7 cellular contexts compared by ENCODE assay signal in genomic region chr2:127674241-127675209, GRCh38. TPM values are rescaled to one million over a fixed set of nuclear protein-coding genes. Genes with fewer than 3 reads are reported as not detected.
DNase-seq lines count a peak whose midpoint lies in the region; ATAC-seq and TF ChIP-seq lines count a peak whose summit lies in the region.

No MANE protein-coding gene starts in this region.

- H3K79me2 ChIP-seq in HCT116 (ENCODE audit: insufficient read depth, low read length) = no peaks in the 10 kb centered on the region

- no peaks in the 10 kb centered on the region for H4K20me1 ChIP-seq in HCT116 (ENCODE audit: insufficient read depth)

- WGBS in esophagus muscularis mucosa = 20% methylated on average over 1 of the region's 72 CpGs

- peak overlapping the region; percentile 58 for H3K4me3 Mint-ChIP-seq in activated CD4-positive, alpha-beta memory T cell treated with anti-CD3 and anti-CD28 coated beads for 36 hours
- peak overlapping the region; percentile 62 to 86 (median 77) for H3K4me3 Mint-ChIP-seq in naive thymus-derived CD4-positive, alpha-beta T cell

- intact Hi-C loops in HCT116 (cut with micrococcal nuclease) = loop anchor here (10.0 kb wide), 1 partner anchor 480 kb away; no protein-coding TSS in a partner anchor
- intact Hi-C loops in activated CD4-positive, alpha-beta memory T cell treated with anti-CD3 and anti-CD28 coated beads for 36 hours (cut with micrococcal nuclease) = no loop called here
- intact Hi-C loops in esophagus muscularis mucosa (cut with DNase I) = no loop called here
- intact Hi-C loops in naive thymus-derived CD4-positive, alpha-beta T cell (cut with micrococcal nuclease) = no loop called here

- no peak for DNase-seq in HCT116 (ENCODE audit: low read depth, low spot score)
- DNase-seq in activated CD4-positive, alpha-beta memory T cell treated with anti-CD3 and anti-CD28 coated beads for 36 hours = peak; percentile 21
- DNase-seq in esophagus muscularis mucosa (ENCODE audit: extremely low spot score) = no peak
- DNase-seq in naive thymus-derived CD4-positive, alpha-beta T cell = peak in 3 of 9 donors; percentile 19 to 35 (median 22)
- no peak for DNase-seq in SIG-M5 (lab: John Stamatoyannopoulos, UW)
- no peak for DNase-seq in NCI-H1092 treated with DMSO at 0.1 percent for 48 hours (lab: John Stamatoyannopoulos, UW)

- POLR2A ChIA-PET in HCT116 (lab: Charles Lee) = no interaction called here
- POLR2A ChIA-PET in activated CD4-positive, alpha-beta memory T cell treated with anti-CD3 and anti-CD28 coated beads for 36 hours (lab: Charles Lee) = no interaction called here
- POLR2A ChIA-PET in naive thymus-derived CD4-positive, alpha-beta T cell (lab: Charles Lee) = interaction anchor here (1.1 kb wide), 1 partner anchor 26 kb away, joined by 4 read pairs; no protein-coding TSS in a partner anchor

- H2AFZ ChIP-seq in HCT116 (ENCODE audit: low read depth, low read length, poor library complexity, severe bottlenecking) = no peak overlapping the region

- CTCF ChIA-PET in HCT116 (lab: Charles Lee) = interaction anchor here (1.1 to 1.8 kb wide), 2 partner anchors 83 to 477 kb away, joined by 5 to 10 read pairs; no protein-coding TSS in a partner anchor
- CTCF ChIA-PET in activated CD4-positive, alpha-beta memory T cell treated with anti-CD3 and anti-CD28 coated beads for 36 hours (lab: Charles Lee) = interaction anchor here (1.4 to 2.6 kb wide), 2 partner anchors 23 to 24 kb away, joined by 4 to 10 read pairs; no protein-coding TSS in a partner anchor
- CTCF ChIA-PET in naive thymus-derived CD4-positive, alpha-beta T cell (lab: Charles Lee) = no interaction called here

- no peak for TF ChIP-seq CTCF in HCT116 (IDR thresholded peaks at IDR 0.05 in 2 of 3, conservative IDR thresholded peaks at IDR 0.05 in 1 of 3; ENCODE audit: borderline replicate concordance in 1 of 3, insufficient read depth in 1 of 3, low read depth in 2 of 3, low read length in 2 of 3)
- TF ChIP-seq CTCF in esophagus muscularis mucosa (IDR thresholded peaks at IDR 0.05) = no peak

- RAD21 ChIA-PET in HCT116 (lab: Charles Lee; ENCODE audit: low non-redundant PET in 1 of 2, low total read pairs in 2 of 2, uncharacterized antibody in 2 of 2, unreplicated experiment in 2 of 2) = no interaction called here

- H3K9me3 Mint-ChIP-seq in activated CD4-positive, alpha-beta memory T cell treated with anti-CD3 and anti-CD28 coated beads for 36 hours = no peaks in the 10 kb centered on the region
- H3K9me3 Mint-ChIP-seq in naive thymus-derived CD4-positive, alpha-beta T cell = peaks cover 0 to 2% (median 0%) of the 10 kb centered on the region in 11 donors

- ATAC-seq in HCT116 (peak; percentile 58), HG03469 (IDR thresholded peaks at IDR 0.05; ENCODE audit: unreplicated experiment) (no peak)
- ATAC-seq in naive thymus-derived CD4-positive, alpha-beta T cell = peak; percentile 39

- H3K36me3 ChIP-seq in HCT116 (ENCODE audit: control insufficient read depth in 1 of 2, insufficient read depth in 2 of 2, low read length in 2 of 2) (no peaks in the 10 kb centered on the region), esophagus muscularis mucosa (peaks cover 0 to 20% (median 0%) of the 10 kb centered on the region in 4 donors)
- no peaks in the 10 kb centered on the region for H3K36me3 ChIP-seq in naive thymus-derived CD4-positive, alpha-beta T cell (ENCODE audit: control insufficient read depth in 2 of 3, insufficient read depth in 3 of 3, low read length in 3 of 3)

- no peak overlapping the region; the same call in 1 of the 2 replicates for H3K9ac ChIP-seq in HCT116 (ENCODE audit: low read length)

- TF ChIP-seq RAD21 in HCT116 (IDR thresholded peaks at IDR 0.05; ENCODE audit: low read depth) = no peak

- peaks cover 4% of the 10 kb centered on the region for H3K4me1 Mint-ChIP-seq in activated CD4-positive, alpha-beta memory T cell treated with anti-CD3 and anti-CD28 coated beads for 36 hours (ENCODE audit: low read depth)
- peaks cover 4 to 13% (median 9%) of the 10 kb centered on the region in 7 donors for H3K4me1 Mint-ChIP-seq in naive thymus-derived CD4-positive, alpha-beta T cell

- H3K36me3 Mint-ChIP-seq in activated CD4-positive, alpha-beta memory T cell treated with anti-CD3 and anti-CD28 coated beads for 36 hours = no peaks in the 10 kb centered on the region
- no peaks in the 10 kb centered on the region for H3K36me3 Mint-ChIP-seq in naive thymus-derived CD4-positive, alpha-beta T cell

- TF ChIP-seq POLR2A in HCT116 (IDR thresholded peaks at IDR 0.05; ENCODE audit: borderline replicate concordance, extremely low read depth, insufficient read depth, insufficient read length) (no peak), esophagus muscularis mucosa (IDR thresholded peaks at IDR 0.05; ENCODE audit: low read depth) (no peak)

- TF ChIP-seq EP300 in esophagus muscularis mucosa (IDR thresholded peaks at IDR 0.05) = no peak

- no TSS peak for BruUV-seq in HCT116 (replicated peaks; lab: Mats Ljungman, UMichigan)

- H3K4me2 ChIP-seq in HCT116 (ENCODE audit: low read length) = peak overlapping the region; percentile 70

- H3K4me3 ChIP-seq in HCT116 (replicated peaks in 1 of 2; ENCODE audit: low read depth in 1 of 2, low read length in 2 of 2) (peak overlapping the region; percentile 21 to 51), esophagus muscularis mucosa (peak overlapping the region; percentile 78 to 97 (median 90))
- H3K4me3 ChIP-seq in naive thymus-derived CD4-positive, alpha-beta T cell (ENCODE audit: low read length) = peak overlapping the region; percentile 20

- H3K27me3 ChIP-seq in HCT116 (ENCODE audit: insufficient read depth, low read length) (peaks cover 7% of the 10 kb centered on the region; the same call in 1 of the 2 replicates), esophagus muscularis mucosa (no peaks in the 10 kb centered on the region)
- H3K27me3 ChIP-seq in naive thymus-derived CD4-positive, alpha-beta T cell (ENCODE audit: control insufficient read depth in 2 of 2, insufficient read depth in 2 of 2, low read length in 2 of 2) = peaks cover 0 to 6% of the 10 kb centered on the region in 2 donors

- peaks cover 43% of the 10 kb centered on the region for H3K27me3 Mint-ChIP-seq in activated CD4-positive, alpha-beta memory T cell treated with anti-CD3 and anti-CD28 coated beads for 36 hours
- peaks cover 55 to 73% (median 62%) of the 10 kb centered on the region in 5 donors for H3K27me3 Mint-ChIP-seq in naive thymus-derived CD4-positive, alpha-beta T cell

- no peak overlapping the region for H3K27ac Mint-ChIP-seq in activated CD4-positive, alpha-beta memory T cell treated with anti-CD3 and anti-CD28 coated beads for 36 hours
- H3K27ac Mint-ChIP-seq in naive thymus-derived CD4-positive, alpha-beta T cell = no peak overlapping the region

- H3K4me1 ChIP-seq in HCT116 (ENCODE audit: control insufficient read depth in 1 of 2, insufficient read depth in 2 of 2, low read length in 2 of 2) (peaks cover 0 to 15% of the 10 kb centered on the region in 2 experiments; a peak in 2 of 4 replicates), esophagus muscularis mucosa (peaks cover 35 to 79% (median 70%) of the 10 kb centered on the region in 4 donors)
- H3K4me1 ChIP-seq in naive thymus-derived CD4-positive, alpha-beta T cell (ENCODE audit: control insufficient read depth in 2 of 2, insufficient read depth in 2 of 2, low read length in 2 of 2) = no peaks in the 10 kb centered on the region

- H3K9me3 ChIP-seq in HCT116 (ENCODE audit: control insufficient read depth in 1 of 2, insufficient read depth in 1 of 2, low read depth in 1 of 2, low read length in 2 of 2) (no peaks in the 10 kb centered on the region), esophagus muscularis mucosa (no peaks in the 10 kb centered on the region)
- H3K9me3 ChIP-seq in naive thymus-derived CD4-positive, alpha-beta T cell (ENCODE audit: control insufficient read depth in 2 of 3, low read length in 3 of 3) = no peaks in the 10 kb centered on the region

- H3K9me2 ChIP-seq in HCT116 (ENCODE audit: insufficient read depth) = no peaks in the 10 kb centered on the region

- H3K27ac ChIP-seq in HCT116 (ENCODE audit: low read depth, low read length) (no peak overlapping the region; the same call in 1 of the 2 replicates), esophagus muscularis mucosa (replicated peaks in 1 of 4) (peak overlapping the region; percentile 97 to 99 (median 98))
- H3K27ac ChIP-seq in naive thymus-derived CD4-positive, alpha-beta T cell (ENCODE audit: low read depth, low read length) = no peak overlapping the region

TF ChIP-seq in HCT116, 20 proteins besides CTCF, POLR2A, EP300 and RAD21 (continues in another document):
- no peak for TF ChIP-seq CEBPB (IDR thresholded peaks at IDR 0.05; ENCODE audit: low read depth)

RNA-seq across cellular contexts. Expression of gene LIMS2, which starts 0.8 kb away (rescaled TPM):
- total RNA-seq in HCT116 (2021; ENCODE audit: unreplicated experiment) = 3.7 TPM
- 3.9 and 4.0 TPM in 2 replicates for polyA plus RNA-seq in HCT116 (2012)
- 10 to 100 TPM; 12.3 to 13.1 TPM for total RNA-seq in activated CD4-positive, alpha-beta memory T cell treated with anti-CD3 and anti-CD28 coated beads for 36 hours
- 100 to 1,000 TPM in 3 of 4 donors, 10 to 100 TPM in 1; 99.2 to 342 (median 175) TPM for total RNA-seq in esophagus muscularis mucosa
- 10 to 100 TPM in 2 of 5 experiments, 1 to 10 TPM in 3; 5.3 to 13.7 (median 10.0) TPM for total RNA-seq in naive thymus-derived CD4-positive, alpha-beta T cell
- 10 to 100 TPM; 17.0 to 27.0 TPM for polyA plus RNA-seq in naive thymus-derived CD4-positive, alpha-beta T cell

RNA-seq across cellular contexts. Expression of gene SFT2D3, which starts 26.8 kb away (rescaled TPM):
- total RNA-seq in HCT116 (2021; ENCODE audit: unreplicated experiment) (3.1 TPM), esophagus muscularis mucosa (10 to 100 TPM in 1 of 4 donors, 1 to 10 TPM in 3; 5.8 to 11.8 (median 9.4) TPM)
- polyA plus RNA-seq in HCT116 (2012) = not detected in 2 replicates
- total RNA-seq in activated CD4-positive, alpha-beta memory T cell treated with anti-CD3 and anti-CD28 coated beads for 36 hours = 1 to 10 TPM; 3.1 to 3.6 TPM
- total RNA-seq in naive thymus-derived CD4-positive, alpha-beta T cell = 10 to 100 TPM in 2 of 5 experiments, 1 to 10 TPM in 3; 6.0 to 17.8 (median 8.9) TPM
- 1 to 10 TPM; 1.4 to 2.1 TPM for polyA plus RNA-seq in naive thymus-derived CD4-positive, alpha-beta T cell

RNA-seq across cellular contexts. Expression of gene GPR17, which starts 28.6 kb away (rescaled TPM):
- total RNA-seq in HCT116 (2021; ENCODE audit: unreplicated experiment) = not detected
- polyA plus RNA-seq in HCT116 (2012) = 0.07 and 0.22 TPM in 2 replicates
- total RNA-seq in activated CD4-positive, alpha-beta memory T cell treated with anti-CD3 and anti-CD28 coated beads for 36 hours = not detected
- under 1 TPM in 1 of 4 donors, not detected in 3; 0.40 TPM for total RNA-seq in esophagus muscularis mucosa
- not detected for total RNA-seq in naive thymus-derived CD4-positive, alpha-beta T cell
- not detected for polyA plus RNA-seq in naive thymus-derived CD4-positive, alpha-beta T cell

Comparison
In these comparisons a context has a peak if more than half of its experiments do, and no peak if none do; other contexts are left out.
1. H3K27ac ChIP-seq: peak in esophagus muscularis mucosa (4 of 4); none in HCT116 (single experiment) and naive thymus-derived CD4-positive, alpha-beta T cell (single experiment).
2. H3K4me3 ChIP-seq: peak in every context shown above with its lines; median percentile 90 in esophagus muscularis mucosa; 36 in HCT116; 20 in naive thymus-derived CD4-positive, alpha-beta T cell.
3. RNA of gene LIMS2, which starts 0.8 kb away (total RNA-seq): 99.2 to 342 TPM in esophagus muscularis mucosa; 12.3 to 13.1 TPM in activated CD4-positive, alpha-beta memory T cell treated with anti-CD3 and anti-CD28 coated beads for 36 hours, 5.3 to 13.7 TPM in naive thymus-derived CD4-positive, alpha-beta T cell and 3.7 TPM in HCT116 (single experiment); every median in the first group is over 4 times any median in the second.